38 cellular contexts compared by ENCODE assay signal in the genomic region with DNA sequence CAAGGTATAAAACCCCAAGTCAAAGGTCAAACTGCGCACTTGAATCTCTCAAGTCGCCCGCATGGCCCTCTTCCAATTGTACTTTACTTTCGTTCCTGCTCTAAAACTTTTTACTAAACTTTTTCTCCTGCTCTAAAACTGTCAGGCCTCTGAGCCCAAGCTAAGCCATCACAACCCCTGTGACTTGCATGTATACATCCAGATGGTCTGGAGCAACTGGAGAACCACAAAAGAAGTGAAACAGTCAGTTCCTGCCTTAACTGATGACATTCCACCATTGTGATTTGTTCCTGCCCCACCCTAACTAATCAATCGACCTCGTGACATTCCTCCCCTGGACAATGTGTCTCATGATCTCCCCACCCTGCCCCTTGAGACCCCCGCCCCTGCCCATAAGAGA. TPM values are rescaled to one million over a fixed set of nuclear protein-coding genes. Genes with fewer than 3 reads are reported as not detected.
"Had no signal": no experiment of that assay in that cellular context is flagged by ENCODE, and none has a peak within 500 bp of the region (broad histone marks: within the 10 kb centered on the region; RNA-seq: fewer than 3 reads in every experiment).

No MANE protein-coding gene starts in this region.

- H3K36me3 ChIP-seq: MG63 had no signal

- H3K27me3 ChIP-seq: MG63 had no signal

- H3K4me3 ChIP-seq: MG63 had no signal

- DNase-seq: Kasumi-1, MG63, MM.1S, NCI-H1048, NCI-H1092, NCI-H1092 treated with DMSO at 0.1 percent for 48 hours, NCI-H1105, NCI-H1105 treated with DMSO at 0.1 percent for 48 hours, NCI-H1417, NCI-H1417 treated with DMSO at 0.1 percent for 48 hours, NCI-H1436, NCI-H1436 treated with DMSO at 0.1 percent for 48 hours, NCI-H146, NCI-H1694, NCI-H1694 treated with DMSO at 0.1 percent for 48 hours, NCI-H187, NCI-H187 treated with DMSO at 0.1 percent for 48 hours, NCI-H1930, NCI-H2029, NCI-H2029 treated with DMSO at 0.1 percent for 48 hours, NCI-H2081, NCI-H2081 treated with DMSO at 0.1 percent for 48 hours, NCI-H2107, NCI-H2171, NCI-H2171 treated with DMSO at 0.1 percent for 48 hours, NCI-H2227 treated with DMSO at 0.1 percent for 48 hours, NCI-H226, NCI-H345, NCI-H446, NCI-H446 treated with DMSO at 0.1 percent for 48 hours, NCI-H510A, NCI-H510A treated with DMSO at 0.1 percent for 48 hours, NCI-H524, NCI-H524 treated with DMSO at 0.1 percent for 48 hours, NCI-H526 had no signal

- H3K9me3 ChIP-seq: MG63 had no signal

RNA-seq across cellular contexts. Expression of a gene that starts 35.6 kb away (rescaled TPM):
- total RNA-seq: LHCN-M2, MCF 10A, NCI-H460 had no signal
